10 cellular contexts compared by ENCODE assay signal in the genomic region with DNA sequence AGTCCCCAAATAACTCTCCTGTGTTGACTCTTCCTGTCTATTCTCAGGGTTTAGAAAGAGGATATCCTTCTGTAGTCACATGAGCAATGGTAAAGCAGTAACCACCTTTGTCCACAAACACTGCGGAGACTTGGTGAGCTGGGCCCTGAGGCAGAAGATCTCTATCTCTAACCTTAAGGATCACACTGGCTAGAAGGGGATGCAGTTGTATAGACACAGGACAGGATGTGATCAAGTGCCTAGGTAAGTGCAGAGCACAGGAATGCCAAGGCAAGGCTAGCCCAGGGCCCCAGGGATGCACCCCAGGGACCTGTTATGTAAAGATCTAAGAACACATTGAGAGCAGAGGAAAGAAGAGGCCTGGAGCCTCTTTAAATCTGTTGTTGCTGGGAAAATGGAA.
"Had no signal": no experiment of that assay in that cellular context is flagged by ENCODE, and none has a peak within 500 bp of the region (broad histone marks: within the 10 kb centered on the region; RNA-seq: fewer than 3 reads in every experiment).

No MANE protein-coding gene starts in this region.

- DNase-seq: activated CD4-positive, alpha-beta memory T cell treated with anti-CD3 and anti-CD28 coated beads, Interleukin-2, amount 10 ng/mL, durations not matched to agents 7 days and 5 days; activated CD4-positive, alpha-beta T cell treated with anti-CD3 and anti-CD28 coated beads for 1 hour; activated gamma-delta T cell treated with Interleukin-2 at 50 U/mL for 16 hours; activated naive CD8-positive, alpha-beta T cell treated with anti-CD3 and anti-CD28 coated beads for 36 hours; activated T-cell treated with anti-CD3 and anti-CD28 coated beads, Interleukin-2, amount 50 U/mL, for 72 hours; left cardiac atrium; mucosa of descending colon; natural killer cell; stimulated activated CD4-positive, alpha-beta T cell treated with anti-CD3 and anti-CD28 coated beads, Interleukin-4, amount 100 ng/mL, for 1 hour had no signal

- H3K4me3 ChIP-seq: mucosa of descending colon had no signal

- H3K36me3 Mint-ChIP-seq: activated naive CD8-positive, alpha-beta T cell treated with anti-CD3 and anti-CD28 coated beads for 36 hours; natural killer cell had no signal

- H3K4me3 Mint-ChIP-seq: activated CD4-positive, alpha-beta memory T cell treated with anti-CD3 and anti-CD28 coated beads, Interleukin-2, amount 10 ng/mL, durations not matched to agents 7 days and 5 days; activated naive CD8-positive, alpha-beta T cell treated with anti-CD3 and anti-CD28 coated beads for 36 hours; activated T-cell treated with anti-CD3 and anti-CD28 coated beads, Interleukin-2, amount 50 U/mL, for 72 hours; natural killer cell; stimulated activated naive CD8-positive, alpha-beta T cell treated with anti-CD3 and anti-CD28 coated beads, Interleukin-15, Interleukin-2, amounts not matched to agents 100 ng/mL and 50 ng/mL, for 24 hours had no signal

- H3K27ac Mint-ChIP-seq: activated CD4-positive, alpha-beta memory T cell treated with anti-CD3 and anti-CD28 coated beads, Interleukin-2, amount 10 ng/mL, durations not matched to agents 7 days and 5 days; activated naive CD8-positive, alpha-beta T cell treated with anti-CD3 and anti-CD28 coated beads for 36 hours; activated T-cell treated with anti-CD3 and anti-CD28 coated beads, Interleukin-2, amount 50 U/mL, for 72 hours; natural killer cell; stimulated activated naive CD8-positive, alpha-beta T cell treated with anti-CD3 and anti-CD28 coated beads, Interleukin-15, Interleukin-2, amounts not matched to agents 100 ng/mL and 50 ng/mL, for 24 hours had no signal

- H3K27me3 Mint-ChIP-seq: activated CD4-positive, alpha-beta memory T cell treated with anti-CD3 and anti-CD28 coated beads, Interleukin-2, amount 10 ng/mL, durations not matched to agents 7 days and 5 days; activated naive CD8-positive, alpha-beta T cell treated with anti-CD3 and anti-CD28 coated beads for 36 hours; stimulated activated naive CD8-positive, alpha-beta T cell treated with anti-CD3 and anti-CD28 coated beads, Interleukin-15, Interleukin-2, amounts not matched to agents 100 ng/mL and 50 ng/mL, for 24 hours had no signal

- H3K9me3 ChIP-seq: mucosa of descending colon had no signal

- ATAC-seq: activated T-cell treated with anti-CD3 and anti-CD28 coated beads, Interleukin-2, amount 50 U/mL, for 72 hours; mucosa of descending colon; natural killer cell had no signal

- H3K4me1 Mint-ChIP-seq: activated CD4-positive, alpha-beta memory T cell treated with anti-CD3 and anti-CD28 coated beads, Interleukin-2, amount 10 ng/mL, durations not matched to agents 7 days and 5 days; activated naive CD8-positive, alpha-beta T cell treated with anti-CD3 and anti-CD28 coated beads for 36 hours; natural killer cell had no signal

- H3K9me3 Mint-ChIP-seq: natural killer cell had no signal
